In the genomic region with DNA sequence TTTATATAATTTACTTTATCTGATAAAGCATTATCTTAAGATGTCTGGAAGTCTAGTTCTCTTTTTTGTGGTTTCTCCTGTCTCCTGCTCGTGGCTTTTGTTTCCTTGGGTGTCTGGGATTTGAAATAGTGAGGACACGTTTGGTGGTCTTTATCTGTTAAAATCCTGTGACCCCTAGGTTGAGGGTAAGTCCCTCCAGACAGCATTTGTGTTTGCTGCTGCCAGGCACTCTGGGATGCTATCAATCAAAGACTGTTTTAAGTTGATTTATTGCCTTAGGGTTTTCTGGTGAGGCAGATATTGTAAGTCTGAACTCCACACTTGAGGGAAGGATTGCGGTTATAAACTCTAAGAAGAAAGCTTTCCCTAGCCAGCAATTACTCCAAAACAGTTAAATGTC, we compare ENCODE assay signal across 29 cellular contexts.
"Had no signal": no experiment of that assay in that cellular context is flagged by ENCODE, and none has a peak within 500 bp of the region (broad histone marks: within the 10 kb centered on the region; RNA-seq: fewer than 3 reads in every experiment).

No MANE protein-coding gene starts in this region.

- H3K27ac ChIP-seq: gastroesophageal sphincter, pancreas, prostate gland, skin epidermis, upper lobe of left lung, vagina had no signal

- H3K27me3 ChIP-seq: gastroesophageal sphincter, pancreas, upper lobe of left lung, vagina had no signal

- DNase-seq: activated CD4-positive, alpha-beta T cell treated with anti-CD3 and anti-CD28 coated beads for 36 hours; activated CD4-positive, CD25-positive, alpha-beta regulatory T cell; activated CD8-positive, alpha-beta memory T cell treated with anti-CD3 and anti-CD28 coated beads, Interleukin-2, amount 10 ng/mL, durations not matched to agents 7 days and 5 days; activated CD8-positive, alpha-beta T cell treated with anti-CD3 and anti-CD28 coated beads, Interleukin-2, amount 10 ng/mL, durations not matched to agents 7 days and 5 days; activated T-cell treated with anti-CD3 and anti-CD28 coated beads, Interleukin-2, amount 50 U/mL, for 48 hours; aorta; caudate nucleus; cortex of kidney; effector memory CD8-positive, alpha-beta T cell; hippocampal formation; mesendoderm; naive B cell; nucleus accumbens; pancreas; retina; stimulated activated CD4-positive, alpha-beta T cell treated with anti-CD3 and anti-CD28 coated beads, Interleukin-4, amount 100 ng/mL, for 24 hours; stimulated activated naive CD8-positive, alpha-beta T cell treated with anti-CD3 and anti-CD28 coated beads, Interleukin-15, amount 100 ng/mL, for 72 hours; substantia nigra; T-helper 1 cell; upper lobe of left lung had no signal

- H3K27me3 Mint-ChIP-seq: naive B cell; stimulated activated naive CD8-positive, alpha-beta T cell treated with anti-CD3 and anti-CD28 coated beads, Interleukin-15, amount 100 ng/mL, for 72 hours had no signal

- ATAC-seq: activated CD4-positive, alpha-beta T cell treated with anti-CD3 and anti-CD28 coated beads for 36 hours; activated CD8-positive, alpha-beta memory T cell treated with anti-CD3 and anti-CD28 coated beads, Interleukin-2, amount 10 ng/mL, durations not matched to agents 7 days and 5 days; activated CD8-positive, alpha-beta T cell treated with anti-CD3 and anti-CD28 coated beads, Interleukin-2, amount 10 ng/mL, durations not matched to agents 7 days and 5 days; effector memory CD8-positive, alpha-beta T cell; gastroesophageal sphincter; pancreas; sciatic nerve; stimulated activated effector memory CD8-positive, alpha-beta T cell treated with anti-CD3 and anti-CD28 coated beads, Interleukin-12 subunit alpha, Interleukin-12 subunit beta, amount 100 ng/mL, for 72 hours; stimulated activated naive CD8-positive, alpha-beta T cell treated with anti-CD3 and anti-CD28 coated beads, Interleukin-15, amount 100 ng/mL, for 72 hours had no signal

- H3K27ac Mint-ChIP-seq: activated CD4-positive, alpha-beta T cell treated with anti-CD3 and anti-CD28 coated beads for 36 hours; activated CD8-positive, alpha-beta memory T cell treated with anti-CD3 and anti-CD28 coated beads, Interleukin-2, amount 10 ng/mL, durations not matched to agents 7 days and 5 days; activated CD8-positive, alpha-beta T cell treated with anti-CD3 and anti-CD28 coated beads, Interleukin-2, amount 10 ng/mL, durations not matched to agents 7 days and 5 days; activated naive CD8-positive, alpha-beta T cell; activated T-helper 2 cell treated with anti-CD3 and anti-CD28 coated beads, Interferon-gamma antibody, Interleukin-2, Interleukin-4, amounts not matched to agents 10 μg/mL and 5 μg/mL and 100 μg/mL, durations not matched to agents 14 hours and 24 hours and 36 hours; effector memory CD8-positive, alpha-beta T cell; naive B cell; stimulated activated effector memory CD8-positive, alpha-beta T cell treated with anti-CD3 and anti-CD28 coated beads, Interleukin-12 subunit alpha, Interleukin-12 subunit beta, amount 100 ng/mL, for 72 hours; stimulated activated naive CD8-positive, alpha-beta T cell treated with anti-CD3 and anti-CD28 coated beads, Interleukin-15, amount 100 ng/mL, for 72 hours had no signal

- H3K36me3 ChIP-seq: gastroesophageal sphincter, pancreas, prostate gland, upper lobe of left lung, vagina had no signal

- H3K4me1 Mint-ChIP-seq: activated CD4-positive, alpha-beta T cell treated with anti-CD3 and anti-CD28 coated beads for 36 hours; activated CD8-positive, alpha-beta memory T cell treated with anti-CD3 and anti-CD28 coated beads, Interleukin-2, amount 10 ng/mL, durations not matched to agents 7 days and 5 days; naive B cell; stimulated activated effector memory CD8-positive, alpha-beta T cell treated with anti-CD3 and anti-CD28 coated beads, Interleukin-12 subunit alpha, Interleukin-12 subunit beta, amount 100 ng/mL, for 72 hours; stimulated activated naive CD8-positive, alpha-beta T cell treated with anti-CD3 and anti-CD28 coated beads, Interleukin-15, amount 100 ng/mL, for 72 hours had no signal

- H3K4me1 ChIP-seq: gastroesophageal sphincter, pancreas, prostate gland, vagina had no signal

- H3K9me3 Mint-ChIP-seq: activated T-helper 2 cell treated with anti-CD3 and anti-CD28 coated beads, Interferon-gamma antibody, Interleukin-2, Interleukin-4, amounts not matched to agents 10 μg/mL and 5 μg/mL and 100 μg/mL, durations not matched to agents 14 hours and 24 hours and 36 hours; effector memory CD8-positive, alpha-beta T cell; stimulated activated effector memory CD8-positive, alpha-beta T cell treated with anti-CD3 and anti-CD28 coated beads, Interleukin-12 subunit alpha, Interleukin-12 subunit beta, amount 100 ng/mL, for 72 hours had no signal

- H3K36me3 Mint-ChIP-seq: activated CD8-positive, alpha-beta memory T cell treated with anti-CD3 and anti-CD28 coated beads, Interleukin-2, amount 10 ng/mL, durations not matched to agents 7 days and 5 days; naive B cell; stimulated activated effector memory CD8-positive, alpha-beta T cell treated with anti-CD3 and anti-CD28 coated beads, Interleukin-12 subunit alpha, Interleukin-12 subunit beta, amount 100 ng/mL, for 72 hours had no signal

- H3K4me3 Mint-ChIP-seq: activated CD4-positive, alpha-beta T cell treated with anti-CD3 and anti-CD28 coated beads for 36 hours; activated CD8-positive, alpha-beta memory T cell treated with anti-CD3 and anti-CD28 coated beads, Interleukin-2, amount 10 ng/mL, durations not matched to agents 7 days and 5 days; activated CD8-positive, alpha-beta T cell treated with anti-CD3 and anti-CD28 coated beads, Interleukin-2, amount 10 ng/mL, durations not matched to agents 7 days and 5 days; activated naive CD8-positive, alpha-beta T cell; effector memory CD8-positive, alpha-beta T cell; naive B cell; stimulated activated effector memory CD8-positive, alpha-beta T cell treated with anti-CD3 and anti-CD28 coated beads, Interleukin-12 subunit alpha, Interleukin-12 subunit beta, amount 100 ng/mL, for 72 hours; stimulated activated naive CD8-positive, alpha-beta T cell treated with anti-CD3 and anti-CD28 coated beads, Interleukin-15, amount 100 ng/mL, for 72 hours had no signal

- H3K4me3 ChIP-seq: gastroesophageal sphincter, lung, pancreas, prostate gland, skin epidermis, upper lobe of left lung, vagina had no signal

- H3K9me3 ChIP-seq: gastroesophageal sphincter, pancreas, prostate gland, upper lobe of left lung, vagina had no signal
